1 cellular context compared by ENCODE assay signal in the genomic region with DNA sequence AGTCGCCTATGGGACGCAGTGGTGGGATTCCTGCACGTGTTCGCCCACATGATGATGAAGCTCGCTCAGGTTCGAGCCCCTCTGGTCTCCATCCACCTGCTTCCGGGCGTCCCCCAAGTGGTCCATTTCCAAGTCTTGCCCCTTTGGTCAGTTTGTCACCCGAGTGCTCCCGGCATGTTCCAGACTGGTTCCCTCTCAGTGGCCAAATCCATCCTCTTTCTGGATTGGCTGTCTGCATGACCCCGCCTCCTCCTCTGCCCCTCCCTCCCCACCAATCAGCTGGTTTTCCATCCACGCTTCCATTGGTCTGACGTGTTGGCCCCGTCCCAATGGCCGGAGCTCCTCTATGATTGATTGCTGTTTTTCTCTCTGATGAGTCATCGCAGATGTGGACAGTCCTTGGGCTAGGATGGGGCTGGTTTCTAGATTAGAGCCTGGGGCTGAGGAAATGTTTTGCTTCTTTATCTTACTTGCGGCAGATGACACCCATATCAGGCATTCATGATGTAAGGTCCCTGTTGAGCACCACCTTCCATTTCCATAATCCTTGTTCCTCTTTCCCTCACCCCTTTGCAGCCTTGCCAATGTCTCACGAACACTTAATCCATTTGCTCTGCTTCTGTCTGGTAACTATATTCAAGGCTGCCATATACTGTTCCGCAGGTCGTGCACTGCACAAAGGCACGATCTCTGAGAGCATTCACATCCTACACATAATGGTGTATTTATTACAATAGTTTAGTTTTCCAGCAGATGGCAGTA.
A peak's percentile ranks its signal among the peaks of the same experiment; 100 is the strongest.
TF ChIP-seq lines count a peak whose summit lies in the region.

No MANE protein-coding gene starts in this region.

TF ChIP-seq in K562, 482 proteins besides CTCF, POLR2A, EP300 and RAD21 (continued from another document and continues in another):
- TF ChIP-seq, protein P1, sequence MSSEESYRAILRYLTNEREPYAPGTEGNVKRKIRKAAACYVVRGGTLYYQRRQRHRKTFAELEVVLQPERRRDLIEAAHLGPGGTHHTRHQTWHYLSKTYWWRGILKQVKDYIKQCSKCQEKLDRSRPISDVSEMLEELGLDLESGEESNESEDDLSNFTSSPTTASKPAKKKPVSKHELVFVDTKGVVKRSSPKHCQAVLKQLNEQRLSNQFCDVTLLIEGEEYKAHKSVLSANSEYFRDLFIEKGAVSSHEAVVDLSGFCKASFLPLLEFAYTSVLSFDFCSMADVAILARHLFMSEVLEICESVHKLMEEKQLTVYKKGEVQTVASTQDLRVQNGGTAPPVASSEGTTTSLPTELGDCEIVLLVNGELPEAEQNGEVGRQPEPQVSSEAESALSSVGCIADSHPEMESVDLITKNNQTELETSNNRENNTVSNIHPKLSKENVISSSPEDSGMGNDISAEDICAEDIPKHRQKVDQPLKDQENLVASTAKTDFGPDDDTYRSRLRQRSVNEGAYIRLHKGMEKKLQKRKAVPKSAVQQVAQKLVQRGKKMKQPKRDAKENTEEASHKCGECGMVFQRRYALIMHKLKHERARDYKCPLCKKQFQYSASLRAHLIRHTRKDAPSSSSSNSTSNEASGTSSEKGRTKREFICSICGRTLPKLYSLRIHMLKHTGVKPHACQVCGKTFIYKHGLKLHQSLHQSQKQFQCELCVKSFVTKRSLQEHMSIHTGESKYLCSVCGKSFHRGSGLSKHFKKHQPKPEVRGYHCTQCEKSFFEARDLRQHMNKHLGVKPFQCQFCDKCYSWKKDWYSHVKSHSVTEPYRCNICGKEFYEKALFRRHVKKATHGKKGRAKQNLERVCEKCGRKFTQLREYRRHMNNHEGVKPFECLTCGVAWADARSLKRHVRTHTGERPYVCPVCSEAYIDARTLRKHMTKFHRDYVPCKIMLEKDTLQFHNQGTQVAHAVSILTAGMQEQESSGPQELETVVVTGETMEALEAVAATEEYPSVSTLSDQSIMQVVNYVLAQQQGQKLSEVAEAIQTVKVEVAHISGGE (CRISPR knock-in tag; IDR thresholded peaks at IDR 0.05) = peak in 1 of 3 experiments; percentile 69; a peak in 2 of 6 replicates
- TF ChIP-seq TAF15 (IDR thresholded peaks at IDR 0.05; ENCODE audit: low read depth, low read length) = no peak
- peak; percentile 82; the same call in 1 of the 2 replicates for TF ChIP-seq MTA3 (IDR thresholded peaks at IDR 0.05; ENCODE audit: borderline replicate concordance)
- no peak for TF ChIP-seq HEY1 (CRISPR knock-in tag; IDR thresholded peaks at IDR 0.05; ENCODE audit: borderline replicate concordance)
- no peak for TF ChIP-seq ZC3H11A (IDR thresholded peaks at IDR 0.05; ENCODE audit: low read depth, low read length)
- TF ChIP-seq ZNF174 (CRISPR knock-in tag; IDR thresholded peaks at IDR 0.05) = no peak
- TF ChIP-seq, protein P2, sequence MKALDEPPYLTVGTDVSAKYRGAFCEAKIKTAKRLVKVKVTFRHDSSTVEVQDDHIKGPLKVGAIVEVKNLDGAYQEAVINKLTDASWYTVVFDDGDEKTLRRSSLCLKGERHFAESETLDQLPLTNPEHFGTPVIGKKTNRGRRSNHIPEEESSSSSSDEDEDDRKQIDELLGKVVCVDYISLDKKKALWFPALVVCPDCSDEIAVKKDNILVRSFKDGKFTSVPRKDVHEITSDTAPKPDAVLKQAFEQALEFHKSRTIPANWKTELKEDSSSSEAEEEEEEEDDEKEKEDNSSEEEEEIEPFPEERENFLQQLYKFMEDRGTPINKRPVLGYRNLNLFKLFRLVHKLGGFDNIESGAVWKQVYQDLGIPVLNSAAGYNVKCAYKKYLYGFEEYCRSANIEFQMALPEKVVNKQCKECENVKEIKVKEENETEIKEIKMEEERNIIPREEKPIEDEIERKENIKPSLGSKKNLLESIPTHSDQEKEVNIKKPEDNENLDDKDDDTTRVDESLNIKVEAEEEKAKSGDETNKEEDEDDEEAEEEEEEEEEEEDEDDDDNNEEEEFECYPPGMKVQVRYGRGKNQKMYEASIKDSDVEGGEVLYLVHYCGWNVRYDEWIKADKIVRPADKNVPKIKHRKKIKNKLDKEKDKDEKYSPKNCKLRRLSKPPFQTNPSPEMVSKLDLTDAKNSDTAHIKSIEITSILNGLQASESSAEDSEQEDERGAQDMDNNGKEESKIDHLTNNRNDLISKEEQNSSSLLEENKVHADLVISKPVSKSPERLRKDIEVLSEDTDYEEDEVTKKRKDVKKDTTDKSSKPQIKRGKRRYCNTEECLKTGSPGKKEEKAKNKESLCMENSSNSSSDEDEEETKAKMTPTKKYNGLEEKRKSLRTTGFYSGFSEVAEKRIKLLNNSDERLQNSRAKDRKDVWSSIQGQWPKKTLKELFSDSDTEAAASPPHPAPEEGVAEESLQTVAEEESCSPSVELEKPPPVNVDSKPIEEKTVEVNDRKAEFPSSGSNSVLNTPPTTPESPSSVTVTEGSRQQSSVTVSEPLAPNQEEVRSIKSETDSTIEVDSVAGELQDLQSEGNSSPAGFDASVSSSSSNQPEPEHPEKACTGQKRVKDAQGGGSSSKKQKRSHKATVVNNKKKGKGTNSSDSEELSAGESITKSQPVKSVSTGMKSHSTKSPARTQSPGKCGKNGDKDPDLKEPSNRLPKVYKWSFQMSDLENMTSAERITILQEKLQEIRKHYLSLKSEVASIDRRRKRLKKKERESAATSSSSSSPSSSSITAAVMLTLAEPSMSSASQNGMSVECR (CRISPR knock-in tag; IDR thresholded peaks at IDR 0.05) = no peak
- TF ChIP-seq TOE1 (IDR thresholded peaks at IDR 0.05; ENCODE audit: borderline replicate concordance) = peak; percentile 71; the same call in 1 of the 2 replicates
- TF ChIP-seq TOE1 (CRISPR knock-in tag; IDR thresholded peaks at IDR 0.05; ENCODE audit: borderline replicate concordance, low read depth) = no peak
- no peak for TF ChIP-seq DLX4 (CRISPR knock-in tag; IDR thresholded peaks at IDR 0.05)
- no peak for TF ChIP-seq ZBTB8A (IDR thresholded peaks at IDR 0.05; ENCODE audit: partially characterized antibody)
- TF ChIP-seq KLF10 (CRISPR knock-in tag; IDR thresholded peaks at IDR 0.05) = no peak
- no peak for TF ChIP-seq GTF2B (IDR thresholded peaks at IDR 0.05; ENCODE audit: extremely low read depth, insufficient read length)
- TF ChIP-seq KLF6 (CRISPR knock-in tag; IDR thresholded peaks at IDR 0.05; ENCODE audit: borderline replicate concordance) = no peak
- TF ChIP-seq IRF1 (CRISPR knock-in tag; IDR thresholded peaks at IDR 0.05; ENCODE audit: borderline replicate concordance) = no peak
- TF ChIP-seq, protein P3, sequence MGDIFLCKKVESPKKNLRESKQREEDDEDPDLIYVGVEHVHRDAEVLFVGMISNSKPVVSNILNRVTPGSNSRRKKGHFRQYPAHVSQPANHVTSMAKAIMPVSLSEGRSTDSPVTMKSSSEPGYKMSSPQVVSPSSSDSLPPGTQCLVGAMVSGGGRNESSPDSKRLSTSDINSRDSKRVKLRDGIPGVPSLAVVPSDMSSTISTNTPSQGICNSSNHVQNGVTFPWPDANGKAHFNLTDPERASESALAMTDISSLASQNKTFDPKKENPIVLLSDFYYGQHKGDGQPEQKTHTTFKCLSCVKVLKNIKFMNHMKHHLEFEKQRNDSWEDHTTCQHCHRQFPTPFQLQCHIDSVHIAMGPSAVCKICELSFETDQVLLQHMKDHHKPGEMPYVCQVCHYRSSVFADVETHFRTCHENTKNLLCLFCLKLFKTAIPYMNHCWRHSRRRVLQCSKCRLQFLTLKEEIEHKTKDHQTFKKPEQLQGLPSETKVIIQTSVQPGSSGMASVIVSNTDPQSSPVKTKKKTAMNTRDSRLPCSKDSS (IDR thresholded peaks at IDR 0.05; ENCODE audit: low read depth, partially characterized antibody) = no peak
- peak; percentile 28 for TF ChIP-seq TAF7 (tag; IDR thresholded peaks at IDR 0.05)
- no peak for TF ChIP-seq ZNF668 (CRISPR knock-in tag; IDR thresholded peaks at IDR 0.05)
- TF ChIP-seq ZFP30 (CRISPR knock-in tag; IDR thresholded peaks at IDR 0.05; ENCODE audit: borderline replicate concordance) = no peak
- peak in 1 of 2 experiments; percentile 72; a peak in 1 of 4 replicates for TF ChIP-seq ETV6 (IDR thresholded peaks at IDR 0.05; ENCODE audit: borderline replicate concordance in 1 of 2, low read depth in 2 of 2, low read length in 1 of 2)
- TF ChIP-seq ETV6 (CRISPR knock-in tag; IDR thresholded peaks at IDR 0.05; ENCODE audit: borderline replicate concordance) = no peak
- TF ChIP-seq, protein P4, sequence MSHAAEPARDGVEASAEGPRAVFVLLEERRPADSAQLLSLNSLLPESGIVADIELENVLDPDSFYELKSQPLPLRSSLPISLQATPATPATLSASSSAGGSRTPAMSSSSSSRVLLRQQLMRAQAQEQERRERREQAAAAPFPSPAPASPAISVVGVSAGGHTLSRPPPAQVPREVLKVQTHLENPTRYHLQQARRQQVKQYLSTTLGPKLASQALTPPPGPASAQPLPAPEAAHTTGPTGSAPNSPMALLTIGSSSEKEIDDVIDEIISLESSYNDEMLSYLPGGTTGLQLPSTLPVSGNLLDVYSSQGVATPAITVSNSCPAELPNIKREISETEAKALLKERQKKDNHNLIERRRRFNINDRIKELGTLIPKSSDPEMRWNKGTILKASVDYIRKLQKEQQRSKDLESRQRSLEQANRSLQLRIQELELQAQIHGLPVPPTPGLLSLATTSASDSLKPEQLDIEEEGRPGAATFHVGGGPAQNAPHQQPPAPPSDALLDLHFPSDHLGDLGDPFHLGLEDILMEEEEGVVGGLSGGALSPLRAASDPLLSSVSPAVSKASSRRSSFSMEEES (CRISPR knock-in tag; IDR thresholded peaks at IDR 0.05) = no peak
- TF ChIP-seq MTA2 (IDR thresholded peaks at IDR 0.05; ENCODE audit: low read depth) = peak; percentile 91
- TF ChIP-seq KDM5B (IDR thresholded peaks at IDR 0.05; ENCODE audit: insufficient replicate concordance, low read depth, low read length) = peak; percentile 50
- TF ChIP-seq ZNF79 (CRISPR knock-in tag; IDR thresholded peaks at IDR 0.05; ENCODE audit: low read depth) = no peak
- TF ChIP-seq CEBPG (CRISPR knock-in tag; IDR thresholded peaks at IDR 0.05) = peak; percentile 88
- TF ChIP-seq CEBPG (tag; conservative IDR thresholded peaks at IDR 0.05 in 1 of 2, IDR thresholded peaks at IDR 0.05 in 1 of 2) = peak; percentile 85 to 88
- TF ChIP-seq CXXC5 (CRISPR knock-in tag; IDR thresholded peaks at IDR 0.05) = peak; percentile 68
- TF ChIP-seq, protein P5, sequence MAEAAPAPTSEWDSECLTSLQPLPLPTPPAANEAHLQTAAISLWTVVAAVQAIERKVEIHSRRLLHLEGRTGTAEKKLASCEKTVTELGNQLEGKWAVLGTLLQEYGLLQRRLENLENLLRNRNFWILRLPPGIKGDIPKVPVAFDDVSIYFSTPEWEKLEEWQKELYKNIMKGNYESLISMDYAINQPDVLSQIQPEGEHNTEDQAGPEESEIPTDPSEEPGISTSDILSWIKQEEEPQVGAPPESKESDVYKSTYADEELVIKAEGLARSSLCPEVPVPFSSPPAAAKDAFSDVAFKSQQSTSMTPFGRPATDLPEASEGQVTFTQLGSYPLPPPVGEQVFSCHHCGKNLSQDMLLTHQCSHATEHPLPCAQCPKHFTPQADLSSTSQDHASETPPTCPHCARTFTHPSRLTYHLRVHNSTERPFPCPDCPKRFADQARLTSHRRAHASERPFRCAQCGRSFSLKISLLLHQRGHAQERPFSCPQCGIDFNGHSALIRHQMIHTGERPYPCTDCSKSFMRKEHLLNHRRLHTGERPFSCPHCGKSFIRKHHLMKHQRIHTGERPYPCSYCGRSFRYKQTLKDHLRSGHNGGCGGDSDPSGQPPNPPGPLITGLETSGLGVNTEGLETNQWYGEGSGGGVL (CRISPR knock-in tag; IDR thresholded peaks at IDR 0.05) = no peak
- peak; percentile 93 for TF ChIP-seq ZNF766 (CRISPR knock-in tag; conservative IDR thresholded peaks at IDR 0.05)
- TF ChIP-seq ZBTB5 (IDR thresholded peaks at IDR 0.05) = no peak
- no peak for TF ChIP-seq STAT5B (CRISPR knock-in tag; IDR thresholded peaks at IDR 0.05)
- no peak for TF ChIP-seq RBM17 (IDR thresholded peaks at IDR 0.05; ENCODE audit: borderline replicate concordance, low read depth, low read length)
- no peak for TF ChIP-seq GTF2A2 (tag; IDR thresholded peaks at IDR 0.05)
- TF ChIP-seq KAT7 (CRISPR knock-in tag; IDR thresholded peaks at IDR 0.05; ENCODE audit: borderline replicate concordance) = peak; percentile 73; the same call in 1 of the 2 replicates
- TF ChIP-seq, protein P6, sequence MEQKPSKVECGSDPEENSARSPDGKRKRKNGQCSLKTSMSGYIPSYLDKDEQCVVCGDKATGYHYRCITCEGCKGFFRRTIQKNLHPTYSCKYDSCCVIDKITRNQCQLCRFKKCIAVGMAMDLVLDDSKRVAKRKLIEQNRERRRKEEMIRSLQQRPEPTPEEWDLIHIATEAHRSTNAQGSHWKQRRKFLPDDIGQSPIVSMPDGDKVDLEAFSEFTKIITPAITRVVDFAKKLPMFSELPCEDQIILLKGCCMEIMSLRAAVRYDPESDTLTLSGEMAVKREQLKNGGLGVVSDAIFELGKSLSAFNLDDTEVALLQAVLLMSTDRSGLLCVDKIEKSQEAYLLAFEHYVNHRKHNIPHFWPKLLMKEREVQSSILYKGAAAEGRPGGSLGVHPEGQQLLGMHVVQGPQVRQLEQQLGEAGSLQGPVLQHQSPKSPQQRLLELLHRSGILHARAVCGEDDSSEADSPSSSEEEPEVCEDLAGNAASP (IDR thresholded peaks at IDR 0.05) = no peak
